In the genomic region with DNA sequence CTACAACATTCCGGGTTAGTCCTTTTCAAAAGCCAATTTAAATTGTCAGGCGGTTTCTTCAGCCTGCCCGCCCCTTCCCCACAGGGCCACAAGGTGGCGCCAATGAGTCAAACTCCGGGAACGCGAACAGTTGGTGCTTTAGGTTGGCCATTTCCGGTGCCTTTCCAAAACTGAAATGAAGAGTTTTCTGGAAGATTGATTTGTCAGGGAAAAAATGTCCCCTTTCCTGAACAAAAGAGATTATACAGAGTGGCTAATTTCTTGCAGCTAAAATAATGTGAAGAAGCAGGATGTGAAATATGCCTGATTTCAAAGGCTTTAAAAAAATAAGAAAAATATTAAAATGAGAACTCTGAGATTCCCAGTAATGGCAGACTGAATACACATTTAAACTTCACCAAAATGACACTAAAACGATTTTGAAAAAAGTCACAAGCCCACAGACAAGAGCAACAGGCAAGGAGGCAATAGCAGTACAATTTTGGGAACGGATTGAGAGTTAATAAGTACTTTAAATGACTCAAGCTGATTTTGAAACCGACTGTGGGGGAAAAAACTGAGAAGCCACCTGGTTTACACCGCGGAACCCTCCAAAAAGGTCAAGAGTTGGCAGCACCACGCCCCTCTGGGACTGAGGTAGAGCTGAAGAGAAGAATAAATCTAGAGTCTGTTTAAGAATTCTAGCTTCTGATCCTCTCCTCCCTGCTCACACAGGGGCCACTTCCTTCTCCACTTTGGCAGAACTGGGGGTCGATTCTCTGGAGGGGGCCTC, we compare ENCODE assay signal across 8 cellular contexts. TPM values are rescaled to one million over a fixed set of nuclear protein-coding genes. Genes with fewer than 3 reads are reported as not detected.
DNase-seq lines count a peak whose midpoint lies in the region; ATAC-seq and TF ChIP-seq lines count a peak whose summit lies in the region.

No MANE protein-coding gene starts in this region.

- intact Hi-C loops in spleen (cut with DNase I; ENCODE audit: low total_unique reads), result loop anchor here (10.0 kb wide), 1 partner anchor 60 kb away; no protein-coding TSS in a partner anchor

- H3K36me3 ChIP-seq in HEK293 (ENCODE audit: control insufficient read depth in 2 of 2, insufficient read depth in 1 of 2, low read length in 2 of 2) (peaks cover 0 to 22% of the 10 kb centered on the region in 2 experiments; a peak in 1 of 3 replicates), spleen (peaks cover 0 to 9% (median 0%) of the 10 kb centered on the region in 6 donors)

- TF ChIP-seq CTCF in GM10248 (IDR thresholded peaks at IDR 0.05; ENCODE audit: control extremely low read depth, extremely low read depth, low read depth, missing control alignments) (peak; percentile 97), HEK293 (tag by site-specific recombination; IDR thresholded peaks at IDR 0.05) (0 out of 2 replicates have a peak, but pooled peaks have one; percentile 16), spleen (IDR thresholded peaks at IDR 0.05 in 8 of 11, conservative IDR thresholded peaks at IDR 0.05 in 3 of 11) (peak; percentile 85 to 98 (median 96))

- WGBS in spleen, 5 donors, result 23 to 31% (median 25%) methylated on average over 15 of the region's 15 CpGs

- POLR2A ChIA-PET in GM10248 (lab: Yijun Ruan, JAX) (no interaction called here), HEK293 (lab: Yijun Ruan, JAX) (no interaction called here)

- no peak for ATAC-seq in HG03469 (IDR thresholded peaks at IDR 0.05; ENCODE audit: unreplicated experiment)

- H3K27ac ChIP-seq in HEK293 (ENCODE audit: extremely low read depth, low read depth, low read length) (no peak overlapping the region), spleen (peak overlapping the region in 1 of 8 donors; percentile 29)

- DNase-seq in GM10248 (ENCODE audit: extremely low spot score) (peak; percentile 82), NCI-H1092 (lab: John Stamatoyannopoulos, UW) (peak; percentile 38), T-helper 22 cell (ENCODE audit: low read depth) (peak; percentile 27), anterior cingulate cortex (lab: John Stamatoyannopoulos, UW) (peak in 48 of 58 donors; percentile 9 to 84 (median 46)), hippocampal formation (lab: John Stamatoyannopoulos, UW) (peak; percentile 61 to 64), spleen (peak; percentile 91)

- H3K4me1 ChIP-seq in HEK293 (ENCODE audit: control insufficient read depth, insufficient read depth, low read length) (no peaks in the 10 kb centered on the region), spleen (peaks cover 6 to 34% (median 17%) of the 10 kb centered on the region in 6 donors)

- no peak for TF ChIP-seq POLR2A in spleen (IDR thresholded peaks at IDR 0.05)

- CTCF ChIA-PET in GM10248 (lab: Yijun Ruan, JAX) (interaction anchor here (0.6 to 7.1 kb wide), 19 partner anchors 9 to 732 kb away, joined by 3 to 91 read pairs (median 4); no protein-coding TSS in a partner anchor), HEK293 (lab: Yijun Ruan, JAX) (interaction anchor here (0.6 to 5.8 kb wide), 15 partner anchors 10 to 731 kb away, joined by 3 to 56 read pairs (median 4); no protein-coding TSS in a partner anchor)

- H3K9me3 ChIP-seq in HEK293 (ENCODE audit: control insufficient read depth, insufficient read depth, low read depth, low read length) (no peaks in the 10 kb centered on the region), spleen (no peaks in the 10 kb centered on the region)

- H3K27me3 ChIP-seq in spleen (replicated peaks in 1 of 7), result no peaks in the 10 kb centered on the region

- H3K4me3 ChIP-seq in HEK293 (ENCODE audit: low read depth, low read length) (no peak overlapping the region), spleen (no peak overlapping the region)

TF ChIP-seq in HEK293, 187 proteins besides CTCF, POLR2A, EP300 and RAD21:
- TF ChIP-seq, protein P1, sequence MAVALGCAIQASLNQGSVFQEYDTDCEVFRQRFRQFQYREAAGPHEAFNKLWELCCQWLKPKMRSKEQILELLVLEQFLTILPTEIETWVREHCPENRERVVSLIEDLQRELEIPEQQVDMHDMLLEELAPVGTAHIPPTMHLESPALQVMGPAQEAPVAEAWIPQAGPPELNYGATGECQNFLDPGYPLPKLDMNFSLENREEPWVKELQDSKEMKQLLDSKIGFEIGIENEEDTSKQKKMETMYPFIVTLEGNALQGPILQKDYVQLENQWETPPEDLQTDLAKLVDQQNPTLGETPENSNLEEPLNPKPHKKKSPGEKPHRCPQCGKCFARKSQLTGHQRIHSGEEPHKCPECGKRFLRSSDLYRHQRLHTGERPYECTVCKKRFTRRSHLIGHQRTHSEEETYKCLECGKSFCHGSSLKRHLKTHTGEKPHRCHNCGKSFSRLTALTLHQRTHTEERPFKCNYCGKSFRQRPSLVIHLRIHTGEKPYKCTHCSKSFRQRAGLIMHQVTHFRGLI (tag by site-specific recombination; IDR thresholded peaks at IDR 0.05), result peak; percentile 78
- TF ChIP-seq ZNF335 (tag by site-specific recombination; conservative IDR thresholded peaks at IDR 0.05) (peak; percentile 69), PRDM1 (tag by site-specific recombination; IDR thresholded peaks at IDR 0.05) (no peak), ZNF654 (tag by site-specific recombination; IDR thresholded peaks at IDR 0.05; ENCODE audit: low read depth) (peak; percentile 39)

RNA-seq across cellular contexts. Expression of a gene that starts 45.7 kb away (rescaled TPM):
- total RNA-seq in spleen, result 1 to 10 TPM in 5 of 7 donors, under 1 TPM in 2; 0.51 to 5.8 (median 1.1) TPM
- polyA plus RNA-seq in spleen, result under 1 TPM; 0.20 to 0.59 (median 0.35) TPM

Comparison
In these comparisons a context has a peak if more than half of its experiments do, and no peak if none do; other contexts are left out.
1. DNase-seq: peak in every context shown above with its lines; median percentile 91 in spleen; 82 in GM10248; 62 in hippocampal formation; 46 in anterior cingulate cortex; 38 in NCI-H1092; 27 in T-helper 22 cell.
2. CTCF ChIP-seq: peak in every context shown above with its lines; median percentile 97 in GM10248; 96 in spleen; 16 in HEK293.